ENCODE assay signal across 20 cellular contexts in the genomic region with DNA sequence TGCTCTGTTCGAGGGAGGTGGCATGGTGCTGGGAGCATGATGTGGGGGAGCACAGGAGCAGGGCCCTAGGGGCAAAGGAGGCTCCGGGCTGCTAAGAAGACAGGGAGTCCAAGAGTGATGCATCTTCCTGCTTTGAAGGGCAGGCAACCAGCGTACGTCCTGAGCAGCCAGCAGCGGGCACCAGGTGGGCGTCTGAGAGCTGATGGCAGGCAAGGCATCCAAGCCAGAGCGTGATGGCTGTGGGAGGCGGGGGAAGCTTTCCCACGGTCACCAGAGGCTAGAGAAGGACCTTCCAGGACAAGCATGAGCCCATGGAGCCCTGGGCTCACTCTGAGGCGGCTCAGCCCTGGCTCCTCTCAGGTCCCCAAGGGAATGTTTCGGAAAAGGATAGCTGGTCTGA.
"Had no signal": no experiment of that assay in that cellular context is flagged by ENCODE, and none has a peak within 500 bp of the region (broad histone marks: within the 10 kb centered on the region; RNA-seq: fewer than 3 reads in every experiment).

No MANE protein-coding gene starts in this region.

- H3K4me1 Mint-ChIP-seq: endodermal cell had no signal

- H3K4me3 ChIP-seq: coronary artery, esophagus squamous epithelium, gastroesophageal sphincter, heart left ventricle, neural progenitor cell, thoracic aorta, upper lobe of left lung had no signal

- H3K9me3 ChIP-seq: esophagus squamous epithelium, gastroesophageal sphincter, heart left ventricle, thoracic aorta, upper lobe of left lung had no signal

- DNase-seq: activated CD4-positive, alpha-beta T cell treated with anti-CD3 and anti-CD28 coated beads, Interleukin-2, amount 50 U/mL, for 1 hour; activated naive CD4-positive, alpha-beta T cell; activated naive CD8-positive, alpha-beta T cell treated with anti-CD3 and anti-CD28 coated beads, Interleukin-2, amount 10 ng/mL, durations not matched to agents 7 days and 5 days; amniotic stem cell; cerebellar nuclear complex; endodermal cell; esophagus squamous epithelium; left cardiac atrium; retina; stimulated activated CD4-positive, alpha-beta T cell treated with anti-CD3 and anti-CD28 coated beads, Interleukin-2, amount 100 ng/mL, for 48 hours; stimulated activated naive CD4-positive, alpha-beta T cell treated with Interleukin-2 at 50 U/mL for 16 hours; upper lobe of left lung had no signal

- H3K4me1 ChIP-seq: neural progenitor cell had no signal

- H3K27ac Mint-ChIP-seq: activated T-helper 2 cell treated with anti-CD3 and anti-CD28 coated beads, Interferon-gamma antibody, Interleukin-2, Interleukin-4, amounts not matched to agents 10 μg/mL and 5 μg/mL and 100 μg/mL, durations not matched to agents 14 hours and 24 hours and 36 hours; endodermal cell; memory B cell; neural progenitor cell; T-helper 1 cell treated with Interleukin-12 subunit alpha and Interleukin-12 subunit beta and Interleukin-4 antibody, amounts not matched to agents 30 μg/mL and 1 μg/mL, for 36 hours had no signal

- H3K9me3 Mint-ChIP-seq: activated naive CD8-positive, alpha-beta T cell treated with anti-CD3 and anti-CD28 coated beads, Interleukin-2, amount 10 ng/mL, durations not matched to agents 7 days and 5 days; activated T-helper 2 cell treated with anti-CD3 and anti-CD28 coated beads, Interferon-gamma antibody, Interleukin-2, Interleukin-4, amounts not matched to agents 10 μg/mL and 5 μg/mL and 100 μg/mL, durations not matched to agents 14 hours and 24 hours and 36 hours; endodermal cell; memory B cell; neural progenitor cell; T-helper 1 cell treated with Interleukin-12 subunit alpha and Interleukin-12 subunit beta and Interleukin-4 antibody, amounts not matched to agents 30 μg/mL and 1 μg/mL, for 36 hours had no signal

- H3K4me3 Mint-ChIP-seq: activated naive CD8-positive, alpha-beta T cell treated with anti-CD3 and anti-CD28 coated beads, Interleukin-2, amount 10 ng/mL, durations not matched to agents 7 days and 5 days; endodermal cell; memory B cell; neural progenitor cell; T-helper 1 cell treated with Interleukin-12 subunit alpha and Interleukin-12 subunit beta and Interleukin-4 antibody, amounts not matched to agents 30 μg/mL and 1 μg/mL, for 36 hours had no signal

- ATAC-seq: gastroesophageal sphincter, heart left ventricle, left cardiac atrium had no signal

- H3K27me3 ChIP-seq: esophagus squamous epithelium, gastroesophageal sphincter, heart left ventricle, neural progenitor cell, upper lobe of left lung had no signal

- H3K27me3 Mint-ChIP-seq: activated naive CD8-positive, alpha-beta T cell treated with anti-CD3 and anti-CD28 coated beads, Interleukin-2, amount 10 ng/mL, durations not matched to agents 7 days and 5 days; memory B cell had no signal

- H3K27ac ChIP-seq: coronary artery, esophagus squamous epithelium, gastroesophageal sphincter, heart left ventricle, neural progenitor cell, thoracic aorta, upper lobe of left lung had no signal

- H3K36me3 ChIP-seq: neural progenitor cell had no signal
